ENCODE assay signal across 9 cellular contexts in the genomic region with DNA sequence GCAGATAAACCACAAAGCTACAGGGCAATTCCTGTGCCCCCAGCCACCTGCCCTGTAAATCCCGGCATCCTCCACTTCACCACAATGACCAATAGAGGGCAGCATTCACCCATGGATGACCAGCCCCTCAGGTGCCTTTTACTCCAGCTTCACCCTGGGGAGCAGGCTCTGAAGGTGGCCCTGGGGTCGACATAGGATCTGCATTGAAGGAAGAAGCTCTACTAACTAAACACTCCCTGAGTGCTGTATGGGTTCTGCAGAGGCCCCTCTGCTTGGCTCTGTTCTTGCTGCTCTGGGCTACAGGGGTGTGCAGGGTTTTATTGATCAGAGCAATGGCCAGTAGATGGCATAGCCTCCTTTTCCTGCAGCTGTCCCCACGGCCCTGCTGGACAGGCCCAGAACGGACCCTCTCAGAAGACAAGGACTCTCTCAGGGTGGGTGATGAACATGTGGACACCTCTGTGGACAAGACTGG. TPM values are rescaled to one million over a fixed set of nuclear protein-coding genes. Genes with fewer than 3 reads are reported as not detected.
DNase-seq lines count a peak whose midpoint lies in the region; ATAC-seq and TF ChIP-seq lines count a peak whose summit lies in the region.
"Had no signal": no experiment of that assay in that cellular context is flagged by ENCODE, and none has a peak within 500 bp of the region (broad histone marks: within the 10 kb centered on the region; RNA-seq: fewer than 3 reads in every experiment).

No MANE protein-coding gene starts in this region.

- no peaks in the 10 kb centered on the region for H3K36me3 Mint-ChIP-seq in activated CD8-positive, alpha-beta T cell treated with anti-CD3 and anti-CD28 coated beads, Interleukin-2, amount 10 ng/mL, durations not matched to agents 7 days and 5 days (ENCODE audit: low read depth)

- H3K9me3 Mint-ChIP-seq in activated CD8-positive, alpha-beta T cell treated with anti-CD3 and anti-CD28 coated beads, Interleukin-2, amount 10 ng/mL, durations not matched to agents 7 days and 5 days (ENCODE audit: insufficient read depth): no peaks in the 10 kb centered on the region

- ATAC-seq in HG02970 (IDR thresholded peaks at IDR 0.05; ENCODE audit: low FRiP score, unreplicated experiment) (peak; percentile 57), foreskin keratinocyte (peak; percentile 84), omental fat pad (ENCODE audit: low FRiP score) (peak; percentile 42)
- ATAC-seq in activated CD8-positive, alpha-beta T cell treated with anti-CD3 and anti-CD28 coated beads, Interleukin-2, amount 10 ng/mL, durations not matched to agents 7 days and 5 days: peak; percentile 58

- H3K27ac ChIP-seq in foreskin keratinocyte: no peak overlapping the region

- H3K4me3 ChIP-seq in AG10803 (ENCODE audit: low read length) (no peak overlapping the region), GM12875 (ENCODE audit: low read depth, low read length) (no peak overlapping the region)

- POLR2A ChIA-PET in activated CD8-positive, alpha-beta T cell treated with anti-CD3 and anti-CD28 coated beads, Interleukin-2, amount 10 ng/mL, durations not matched to agents 7 days and 5 days (lab: Charles Lee): no interaction called here

- no peaks in the 10 kb centered on the region for H3K4me1 ChIP-seq in foreskin keratinocyte

- H3K27me3 ChIP-seq in foreskin keratinocyte: peaks cover 2% of the 10 kb centered on the region

- TF ChIP-seq CTCF in AG10803 (conservative IDR thresholded peaks at IDR 0.05; ENCODE audit: low read length) (peak; percentile 78), GM12875 (IDR thresholded peaks at IDR 0.05; ENCODE audit: borderline replicate concordance, insufficient read depth, low read depth, low read length) (peak; percentile 75), foreskin keratinocyte (conservative IDR thresholded peaks at IDR 0.05) (peak; percentile 80), omental fat pad (IDR thresholded peaks at IDR 0.05) (peak in 1 of 3 donors; percentile 14)

- no peak overlapping the region for H3K4me3 Mint-ChIP-seq in activated CD8-positive, alpha-beta T cell treated with anti-CD3 and anti-CD28 coated beads, Interleukin-2, amount 10 ng/mL, durations not matched to agents 7 days and 5 days

- H3K4me1 Mint-ChIP-seq in activated CD8-positive, alpha-beta T cell treated with anti-CD3 and anti-CD28 coated beads, Interleukin-2, amount 10 ng/mL, durations not matched to agents 7 days and 5 days (ENCODE audit: low read depth): no peaks in the 10 kb centered on the region

- CTCF ChIA-PET in activated CD8-positive, alpha-beta T cell treated with anti-CD3 and anti-CD28 coated beads, Interleukin-2, amount 10 ng/mL, durations not matched to agents 7 days and 5 days (lab: Charles Lee): interaction anchor here (1.1 kb wide), 1 partner anchor 14 kb away, joined by 3 read pairs; no protein-coding TSS in a partner anchor

- no peak overlapping the region for H3K27ac Mint-ChIP-seq in activated CD8-positive, alpha-beta T cell treated with anti-CD3 and anti-CD28 coated beads, Interleukin-2, amount 10 ng/mL, durations not matched to agents 7 days and 5 days

- peaks cover 2% of the 10 kb centered on the region for H3K27me3 Mint-ChIP-seq in activated CD8-positive, alpha-beta T cell treated with anti-CD3 and anti-CD28 coated beads, Interleukin-2, amount 10 ng/mL, durations not matched to agents 7 days and 5 days (ENCODE audit: low read depth)

- DNase-seq in AG10803 (ENCODE audit: low read depth) (peak; percentile 39), NCI-H345 (lab: John Stamatoyannopoulos, UW) (peak; percentile 72), foreskin keratinocyte (peak in 1 of 2 donors; percentile 40), omental fat pad (ENCODE audit: low spot score) (peak; percentile 43), amniotic stem cell (lab: John Stamatoyannopoulos, UW) (no peak)
- peak; percentile 57 for DNase-seq in activated CD8-positive, alpha-beta T cell treated with anti-CD3 and anti-CD28 coated beads, Interleukin-2, amount 10 ng/mL, durations not matched to agents 7 days and 5 days

RNA-seq across cellular contexts. Expression of gene CST4, which starts 20.3 kb away (rescaled TPM):
- not detected for total RNA-seq in activated CD8-positive, alpha-beta T cell treated with anti-CD3 and anti-CD28 coated beads, Interleukin-2, amount 10 ng/mL, durations not matched to agents 7 days and 5 days
- not detected in 2 replicates for total RNA-seq in foreskin keratinocyte
- not detected in 2 replicates for polyA plus RNA-seq in foreskin keratinocyte
- not detected for total RNA-seq in omental fat pad
- total RNA-seq: mononuclear cell had no signal

RNA-seq across cellular contexts. Expression of gene CST3, which starts 30.8 kb away (rescaled TPM):
- total RNA-seq in activated CD8-positive, alpha-beta T cell treated with anti-CD3 and anti-CD28 coated beads, Interleukin-2, amount 10 ng/mL, durations not matched to agents 7 days and 5 days: under 1 TPM; 0.47 to 0.50 TPM
- total RNA-seq in foreskin keratinocyte (203 and 226 TPM in 2 replicates), omental fat pad (1,000 to 10,000 TPM; 1,117 to 1,890 (median 1,478) TPM)
- 356 and 360 TPM in 2 replicates for polyA plus RNA-seq in foreskin keratinocyte

Comparison
In these comparisons a context has a peak if more than half of its experiments do, and no peak if none do; other contexts are left out.
1. RNA of gene CST3, which starts 30.8 kb away (total RNA-seq): 1,117 to 1,890 TPM in omental fat pad and 203 to 226 TPM in foreskin keratinocyte; 0.47 to 0.50 TPM in activated CD8-positive, alpha-beta T cell treated with anti-CD3 and anti-CD28 coated beads, Interleukin-2, amount 10 ng/mL, durations not matched to agents 7 days and 5 days; every median in the first group is over 100 times any median in the second.
2. Peak in every context shown above with its lines, with median percentiles within 50 percentile points of each other: ATAC-seq.